In the genomic region with DNA sequence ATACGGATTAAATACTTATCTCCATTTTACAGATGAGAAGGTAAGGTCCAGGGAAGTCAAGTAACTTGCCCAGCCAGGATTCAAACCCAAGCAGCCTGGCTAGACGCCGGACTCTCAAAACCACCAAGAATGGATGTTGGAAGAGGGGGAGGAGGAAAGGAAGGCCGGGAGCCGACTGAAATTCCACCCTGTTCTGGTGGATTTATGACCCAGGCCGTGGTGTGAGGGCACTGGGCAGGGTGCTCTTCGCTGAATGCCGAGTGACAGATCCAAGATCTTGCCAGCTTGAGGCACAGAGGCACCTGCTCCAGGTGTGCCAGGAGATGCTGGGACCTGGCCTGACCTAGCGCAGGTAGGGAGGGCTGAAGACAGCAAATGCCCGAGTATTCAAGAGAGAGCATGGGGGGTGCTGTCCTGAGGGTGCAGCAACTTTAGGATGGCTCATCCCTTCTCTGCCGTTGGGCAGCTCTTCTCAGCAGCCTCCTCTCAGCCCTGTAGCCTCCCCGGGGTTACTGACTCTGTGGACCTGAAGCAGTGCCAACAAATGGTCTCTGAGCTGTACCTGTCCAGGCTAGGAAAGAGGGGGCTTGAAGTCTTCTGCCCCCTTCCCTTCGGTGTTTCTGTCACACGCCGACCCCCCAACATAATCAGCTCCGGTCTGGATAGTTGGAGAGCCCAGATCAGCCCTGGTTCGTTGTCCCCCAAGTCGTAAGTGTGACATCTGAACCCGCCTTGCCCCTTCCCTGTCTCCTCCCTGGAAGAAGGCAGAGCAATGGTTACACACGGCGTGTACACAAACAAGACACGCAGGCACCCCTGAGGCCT, we compare ENCODE assay signal across 1 cellular context.
TF ChIP-seq lines count a peak whose summit lies in the region.

No MANE protein-coding gene starts in this region.

TF ChIP-seq in HepG2, 621 proteins besides CTCF, POLR2A, EP300 and RAD21 (continued from another document and continues in another):
- TF ChIP-seq RBM39 (IDR thresholded peaks at IDR 0.05; ENCODE audit: low read depth, low read length, poor library complexity, severe bottlenecking) (no peak), NR2F1 (CRISPR knock-in tag; IDR thresholded peaks at IDR 0.05) (no peak), ZNF674 (CRISPR knock-in tag; IDR thresholded peaks at IDR 0.05; ENCODE audit: low read depth) (no peak), ZNF781 (CRISPR knock-in tag; IDR thresholded peaks at IDR 0.05; ENCODE audit: borderline replicate concordance, not compliant biosample characterization) (no peak), FOXA1 (IDR thresholded peaks at IDR 0.05) (no peak), FOXA1 (CRISPR knock-in tag; IDR thresholded peaks at IDR 0.05) (peak; percentile 72), SETDB1 (CRISPR knock-in tag; IDR thresholded peaks at IDR 0.05; ENCODE audit: borderline replicate concordance) (no peak), ZNF740 (CRISPR knock-in tag; IDR thresholded peaks at IDR 0.05) (no peak), NFAT5 (CRISPR knock-in tag; IDR thresholded peaks at IDR 0.05) (no peak), LCORL (IDR thresholded peaks at IDR 0.05) (no peak), LCORL (CRISPR knock-in tag; IDR thresholded peaks at IDR 0.05) (peak; percentile 52; the same call in 1 of the 2 replicates), ZFP36L2 (CRISPR knock-in tag; IDR thresholded peaks at IDR 0.05) (no peak), MZF1 (CRISPR knock-in tag; IDR thresholded peaks at IDR 0.05; ENCODE audit: borderline replicate concordance) (0 out of 2 replicates have a peak, but pooled peaks have one; percentile 55), ZNF891 (CRISPR knock-in tag; IDR thresholded peaks at IDR 0.05) (peak; percentile 15; the same call in 1 of the 2 replicates), ZNF30 (CRISPR knock-in tag; IDR thresholded peaks at IDR 0.05) (no peak), HMGA1 (CRISPR knock-in tag; conservative IDR thresholded peaks at IDR 0.05) (no peak), DPF2 (CRISPR knock-in tag; IDR thresholded peaks at IDR 0.05; ENCODE audit: borderline replicate concordance, low read depth) (no peak), ISX (CRISPR knock-in tag; conservative IDR thresholded peaks at IDR 0.05) (no peak), ZNF563 (CRISPR knock-in tag; IDR thresholded peaks at IDR 0.05) (no peak), ZNF598 (CRISPR knock-in tag; IDR thresholded peaks at IDR 0.05; ENCODE audit: borderline replicate concordance) (0 out of 2 replicates have a peak, but pooled peaks have one; percentile 32), TBX3 (IDR thresholded peaks at IDR 0.05; ENCODE audit: borderline replicate concordance) (no peak), NONO (IDR thresholded peaks at IDR 0.05) (no peak), NONO (CRISPR knock-in tag; conservative IDR thresholded peaks at IDR 0.05) (no peak), ZMYM4 (CRISPR knock-in tag; IDR thresholded peaks at IDR 0.05) (0 out of 2 replicates have a peak, but pooled peaks have one; percentile 12), ZNF550 (CRISPR knock-in tag; IDR thresholded peaks at IDR 0.05; ENCODE audit: borderline replicate concordance) (no peak)
- TF ChIP-seq, protein P1, sequence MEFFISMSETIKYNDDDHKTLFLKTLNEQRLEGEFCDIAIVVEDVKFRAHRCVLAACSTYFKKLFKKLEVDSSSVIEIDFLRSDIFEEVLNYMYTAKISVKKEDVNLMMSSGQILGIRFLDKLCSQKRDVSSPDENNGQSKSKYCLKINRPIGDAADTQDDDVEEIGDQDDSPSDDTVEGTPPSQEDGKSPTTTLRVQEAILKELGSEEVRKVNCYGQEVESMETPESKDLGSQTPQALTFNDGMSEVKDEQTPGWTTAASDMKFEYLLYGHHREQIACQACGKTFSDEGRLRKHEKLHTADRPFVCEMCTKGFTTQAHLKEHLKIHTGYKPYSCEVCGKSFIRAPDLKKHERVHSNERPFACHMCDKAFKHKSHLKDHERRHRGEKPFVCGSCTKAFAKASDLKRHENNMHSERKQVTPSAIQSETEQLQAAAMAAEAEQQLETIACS (CRISPR knock-in tag; IDR thresholded peaks at IDR 0.05): no peak
- TF ChIP-seq, protein P2, sequence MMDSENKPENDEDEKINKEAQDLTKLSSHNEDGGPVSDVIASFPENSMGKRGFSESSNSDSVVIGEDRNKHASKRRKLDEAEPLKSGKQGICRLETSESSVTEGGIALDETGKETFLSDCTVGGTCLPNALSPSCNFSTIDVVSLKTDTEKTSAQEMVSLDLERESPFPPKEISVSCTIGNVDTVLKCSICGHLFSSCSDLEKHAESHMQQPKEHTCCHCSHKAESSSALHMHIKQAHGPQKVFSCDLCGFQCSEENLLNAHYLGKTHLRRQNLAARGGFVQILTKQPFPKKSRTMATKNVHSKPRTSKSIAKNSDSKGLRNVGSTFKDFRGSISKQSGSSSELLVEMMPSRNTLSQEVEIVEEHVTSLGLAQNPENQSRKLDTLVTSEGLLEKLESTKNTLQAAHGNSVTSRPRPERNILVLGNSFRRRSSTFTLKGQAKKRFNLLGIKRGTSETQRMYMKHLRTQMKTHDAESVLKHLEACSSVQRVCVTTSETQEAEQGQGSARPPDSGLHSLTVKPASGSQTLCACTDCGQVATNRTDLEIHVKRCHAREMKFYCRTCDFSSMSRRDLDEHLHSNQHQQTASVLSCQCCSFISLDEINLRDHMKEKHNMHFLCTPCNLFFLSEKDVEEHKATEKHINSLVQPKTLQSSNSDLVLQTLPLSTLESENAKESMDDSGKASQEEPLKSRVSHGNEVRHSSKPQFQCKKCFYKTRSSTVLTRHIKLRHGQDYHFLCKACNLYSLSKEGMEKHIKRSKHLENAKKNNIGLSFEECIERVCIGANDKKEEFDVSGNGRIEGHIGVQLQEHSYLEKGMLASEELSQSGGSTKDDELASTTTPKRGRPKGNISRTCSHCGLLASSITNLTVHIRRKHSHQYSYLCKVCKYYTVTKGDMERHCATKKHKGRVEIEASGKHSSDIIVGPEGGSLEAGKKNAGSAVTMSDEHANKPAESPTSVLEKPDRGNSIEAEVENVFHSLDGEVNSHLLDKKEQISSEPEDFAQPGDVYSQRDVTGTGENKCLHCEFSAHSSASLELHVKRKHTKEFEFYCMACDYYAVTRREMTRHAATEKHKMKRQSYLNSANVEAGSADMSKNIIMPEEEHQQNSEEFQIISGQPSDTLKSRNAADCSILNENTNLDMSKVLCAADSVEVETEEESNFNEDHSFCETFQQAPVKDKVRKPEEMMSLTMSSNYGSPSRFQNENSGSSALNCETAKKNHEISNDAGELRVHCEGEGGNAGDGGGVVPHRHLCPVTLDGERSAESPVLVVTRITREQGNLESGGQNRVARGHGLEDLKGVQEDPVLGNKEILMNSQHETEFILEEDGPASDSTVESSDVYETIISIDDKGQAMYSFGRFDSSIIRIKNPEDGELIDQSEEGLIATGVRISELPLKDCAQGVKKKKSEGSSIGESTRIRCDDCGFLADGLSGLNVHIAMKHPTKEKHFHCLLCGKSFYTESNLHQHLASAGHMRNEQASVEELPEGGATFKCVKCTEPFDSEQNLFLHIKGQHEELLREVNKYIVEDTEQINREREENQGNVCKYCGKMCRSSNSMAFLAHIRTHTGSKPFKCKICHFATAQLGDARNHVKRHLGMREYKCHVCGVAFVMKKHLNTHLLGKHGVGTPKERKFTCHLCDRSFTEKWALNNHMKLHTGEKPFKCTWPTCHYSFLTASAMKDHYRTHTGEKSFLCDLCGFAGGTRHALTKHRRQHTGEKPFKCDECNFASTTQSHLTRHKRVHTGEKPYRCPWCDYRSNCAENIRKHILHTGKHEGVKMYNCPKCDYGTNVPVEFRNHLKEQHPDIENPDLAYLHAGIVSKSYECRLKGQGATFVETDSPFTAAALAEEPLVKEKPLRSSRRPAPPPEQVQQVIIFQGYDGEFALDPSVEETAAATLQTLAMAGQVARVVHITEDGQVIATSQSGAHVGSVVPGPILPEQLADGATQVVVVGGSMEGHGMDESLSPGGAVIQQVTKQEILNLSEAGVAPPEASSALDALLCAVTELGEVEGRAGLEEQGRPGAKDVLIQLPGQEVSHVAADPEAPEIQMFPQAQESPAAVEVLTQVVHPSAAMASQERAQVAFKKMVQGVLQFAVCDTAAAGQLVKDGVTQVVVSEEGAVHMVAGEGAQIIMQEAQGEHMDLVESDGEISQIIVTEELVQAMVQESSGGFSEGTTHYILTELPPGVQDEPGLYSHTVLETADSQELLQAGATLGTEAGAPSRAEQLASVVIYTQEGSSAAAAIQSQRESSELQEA (CRISPR knock-in tag; IDR thresholded peaks at IDR 0.05; ENCODE audit: not compliant biosample characterization): peak; percentile 42
- TF ChIP-seq, protein P3, sequence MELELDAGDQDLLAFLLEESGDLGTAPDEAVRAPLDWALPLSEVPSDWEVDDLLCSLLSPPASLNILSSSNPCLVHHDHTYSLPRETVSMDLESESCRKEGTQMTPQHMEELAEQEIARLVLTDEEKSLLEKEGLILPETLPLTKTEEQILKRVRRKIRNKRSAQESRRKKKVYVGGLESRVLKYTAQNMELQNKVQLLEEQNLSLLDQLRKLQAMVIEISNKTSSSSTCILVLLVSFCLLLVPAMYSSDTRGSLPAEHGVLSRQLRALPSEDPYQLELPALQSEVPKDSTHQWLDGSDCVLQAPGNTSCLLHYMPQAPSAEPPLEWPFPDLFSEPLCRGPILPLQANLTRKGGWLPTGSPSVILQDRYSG (CRISPR knock-in tag; IDR thresholded peaks at IDR 0.05): no peak
- TF ChIP-seq, protein P4, sequence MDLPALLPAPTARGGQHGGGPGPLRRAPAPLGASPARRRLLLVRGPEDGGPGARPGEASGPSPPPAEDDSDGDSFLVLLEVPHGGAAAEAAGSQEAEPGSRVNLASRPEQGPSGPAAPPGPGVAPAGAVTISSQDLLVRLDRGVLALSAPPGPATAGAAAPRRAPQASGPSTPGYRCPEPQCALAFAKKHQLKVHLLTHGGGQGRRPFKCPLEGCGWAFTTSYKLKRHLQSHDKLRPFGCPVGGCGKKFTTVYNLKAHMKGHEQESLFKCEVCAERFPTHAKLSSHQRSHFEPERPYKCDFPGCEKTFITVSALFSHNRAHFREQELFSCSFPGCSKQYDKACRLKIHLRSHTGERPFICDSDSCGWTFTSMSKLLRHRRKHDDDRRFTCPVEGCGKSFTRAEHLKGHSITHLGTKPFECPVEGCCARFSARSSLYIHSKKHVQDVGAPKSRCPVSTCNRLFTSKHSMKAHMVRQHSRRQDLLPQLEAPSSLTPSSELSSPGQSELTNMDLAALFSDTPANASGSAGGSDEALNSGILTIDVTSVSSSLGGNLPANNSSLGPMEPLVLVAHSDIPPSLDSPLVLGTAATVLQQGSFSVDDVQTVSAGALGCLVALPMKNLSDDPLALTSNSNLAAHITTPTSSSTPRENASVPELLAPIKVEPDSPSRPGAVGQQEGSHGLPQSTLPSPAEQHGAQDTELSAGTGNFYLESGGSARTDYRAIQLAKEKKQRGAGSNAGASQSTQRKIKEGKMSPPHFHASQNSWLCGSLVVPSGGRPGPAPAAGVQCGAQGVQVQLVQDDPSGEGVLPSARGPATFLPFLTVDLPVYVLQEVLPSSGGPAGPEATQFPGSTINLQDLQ (CRISPR knock-in tag; IDR thresholded peaks at IDR 0.05): no peak
- TF ChIP-seq, protein P5, sequence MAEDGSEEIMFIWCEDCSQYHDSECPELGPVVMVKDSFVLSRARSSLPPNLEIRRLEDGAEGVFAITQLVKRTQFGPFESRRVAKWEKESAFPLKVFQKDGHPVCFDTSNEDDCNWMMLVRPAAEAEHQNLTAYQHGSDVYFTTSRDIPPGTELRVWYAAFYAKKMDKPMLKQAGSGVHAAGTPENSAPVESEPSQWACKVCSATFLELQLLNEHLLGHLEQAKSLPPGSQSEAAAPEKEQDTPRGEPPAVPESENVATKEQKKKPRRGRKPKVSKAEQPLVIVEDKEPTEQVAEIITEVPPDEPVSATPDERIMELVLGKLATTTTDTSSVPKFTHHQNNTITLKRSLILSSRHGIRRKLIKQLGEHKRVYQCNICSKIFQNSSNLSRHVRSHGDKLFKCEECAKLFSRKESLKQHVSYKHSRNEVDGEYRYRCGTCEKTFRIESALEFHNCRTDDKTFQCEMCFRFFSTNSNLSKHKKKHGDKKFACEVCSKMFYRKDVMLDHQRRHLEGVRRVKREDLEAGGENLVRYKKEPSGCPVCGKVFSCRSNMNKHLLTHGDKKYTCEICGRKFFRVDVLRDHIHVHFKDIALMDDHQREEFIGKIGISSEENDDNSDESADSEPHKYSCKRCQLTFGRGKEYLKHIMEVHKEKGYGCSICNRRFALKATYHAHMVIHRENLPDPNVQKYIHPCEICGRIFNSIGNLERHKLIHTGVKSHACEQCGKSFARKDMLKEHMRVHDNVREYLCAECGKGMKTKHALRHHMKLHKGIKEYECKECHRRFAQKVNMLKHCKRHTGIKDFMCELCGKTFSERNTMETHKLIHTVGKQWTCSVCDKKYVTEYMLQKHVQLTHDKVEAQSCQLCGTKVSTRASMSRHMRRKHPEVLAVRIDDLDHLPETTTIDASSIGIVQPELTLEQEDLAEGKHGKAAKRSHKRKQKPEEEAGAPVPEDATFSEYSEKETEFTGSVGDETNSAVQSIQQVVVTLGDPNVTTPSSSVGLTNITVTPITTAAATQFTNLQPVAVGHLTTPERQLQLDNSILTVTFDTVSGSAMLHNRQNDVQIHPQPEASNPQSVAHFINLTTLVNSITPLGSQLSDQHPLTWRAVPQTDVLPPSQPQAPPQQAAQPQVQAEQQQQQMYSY (CRISPR knock-in tag; IDR thresholded peaks at IDR 0.05): no peak
